Comparison of ENCODE assay signal across 29 cellular contexts in genomic region chr17:34452769-34453168, GRCh38.
"Had no signal": no experiment of that assay in that cellular context is flagged by ENCODE, and none has a peak within 500 bp of the region (broad histone marks: within the 10 kb centered on the region; RNA-seq: fewer than 3 reads in every experiment).

No MANE protein-coding gene starts in this region.

- H3K9me3 Mint-ChIP-seq: activated naive CD4-positive, alpha-beta T cell treated with anti-CD3 and anti-CD28 coated beads, Interleukin-2, amount 50 U/mL, for 24 hours; activated naive CD8-positive, alpha-beta T cell treated with anti-CD3 and anti-CD28 coated beads, Interleukin-2, amount 50 U/mL, for 24 hours; activated T-helper 1 cell treated with anti-CD3 and anti-CD28 coated beads, Interleukin-12 subunit alpha, Interleukin-12 subunit beta, Interleukin-2, Interleukin-4 antibody, amounts not matched to agents 30 ng/mL and 10 ng/mL and 1 ng/mL, durations not matched to agents 14 hours and 24 hours and 36 hours; T-helper 1 cell treated with Interleukin-12 subunit alpha and Interleukin-12 subunit beta and Interleukin-4 antibody, amounts not matched to agents 30 μg/mL and 1 μg/mL, for 36 hours had no signal

- H3K27ac Mint-ChIP-seq: activated CD8-positive, alpha-beta T cell treated with anti-CD3 and anti-CD28 coated beads, Interleukin-2, amount 10 ng/mL, durations not matched to agents 7 days and 5 days; activated naive CD4-positive, alpha-beta T cell treated with anti-CD3 and anti-CD28 coated beads, Interleukin-2, amount 50 U/mL, for 24 hours; activated naive CD8-positive, alpha-beta T cell treated with anti-CD3 and anti-CD28 coated beads, Interleukin-2, amount 50 U/mL, for 24 hours; activated T-helper 1 cell treated with anti-CD3 and anti-CD28 coated beads, Interleukin-12 subunit alpha, Interleukin-12 subunit beta, Interleukin-2, Interleukin-4 antibody, amounts not matched to agents 30 ng/mL and 10 ng/mL and 1 ng/mL, durations not matched to agents 14 hours and 24 hours and 36 hours; T-helper 1 cell treated with Interleukin-12 subunit alpha and Interleukin-12 subunit beta and Interleukin-4 antibody, amounts not matched to agents 30 μg/mL and 1 μg/mL, for 36 hours had no signal

- H3K4me1 ChIP-seq: SJCRH30 had no signal

- H3K4me3 Mint-ChIP-seq: activated CD8-positive, alpha-beta T cell treated with anti-CD3 and anti-CD28 coated beads, Interleukin-2, amount 10 ng/mL, durations not matched to agents 7 days and 5 days; activated naive CD4-positive, alpha-beta T cell treated with anti-CD3 and anti-CD28 coated beads, Interleukin-2, amount 50 U/mL, for 24 hours; activated naive CD8-positive, alpha-beta T cell treated with anti-CD3 and anti-CD28 coated beads, Interleukin-2, amount 50 U/mL, for 24 hours; activated T-helper 1 cell treated with anti-CD3 and anti-CD28 coated beads, Interleukin-12 subunit alpha, Interleukin-12 subunit beta, Interleukin-2, Interleukin-4 antibody, amounts not matched to agents 30 ng/mL and 10 ng/mL and 1 ng/mL, durations not matched to agents 14 hours and 24 hours and 36 hours; T-helper 1 cell treated with Interleukin-12 subunit alpha and Interleukin-12 subunit beta and Interleukin-4 antibody, amounts not matched to agents 30 μg/mL and 1 μg/mL, for 36 hours had no signal

- H3K27ac ChIP-seq: RWPE1, SJCRH30 had no signal

- H3K36me3 Mint-ChIP-seq: activated naive CD4-positive, alpha-beta T cell treated with anti-CD3 and anti-CD28 coated beads, Interleukin-2, amount 50 U/mL, for 24 hours had no signal

- H3K36me3 ChIP-seq: SJCRH30 had no signal

- ATAC-seq: activated CD4-positive, CD25-positive, alpha-beta regulatory T cell treated with anti-CD3 and anti-CD28 coated beads, Interleukin-2, amount 50 U/mL, for 24 hours; activated CD8-positive, alpha-beta T cell treated with anti-CD3 and anti-CD28 coated beads, Interleukin-2, amount 10 ng/mL, durations not matched to agents 7 days and 5 days; activated naive CD8-positive, alpha-beta T cell treated with anti-CD3 and anti-CD28 coated beads, Interleukin-2, amount 50 U/mL, for 24 hours; Panc1; SK-N-SH treated with all-trans-retinoic acid at 6 μM for 48 hours had no signal

- H3K4me3 ChIP-seq: SJCRH30 had no signal

- H3K4me1 Mint-ChIP-seq: activated naive CD4-positive, alpha-beta T cell treated with anti-CD3 and anti-CD28 coated beads, Interleukin-2, amount 50 U/mL, for 24 hours; activated naive CD8-positive, alpha-beta T cell treated with anti-CD3 and anti-CD28 coated beads, Interleukin-2, amount 50 U/mL, for 24 hours had no signal

- DNase-seq: activated CD4-positive, alpha-beta T cell treated with anti-CD3 and anti-CD28 coated beads for 4 hours; activated CD4-positive, alpha-beta T cell treated with anti-CD3 and anti-CD28 coated beads, Interleukin-2, amount 50 U/mL, for 4 hours; activated CD8-positive, alpha-beta memory T cell treated with anti-CD3 and anti-CD28 coated beads, Interleukin-2, amount 50 U/mL, for 48 hours; activated CD8-positive, alpha-beta T cell treated with anti-CD3 and anti-CD28 coated beads, Interleukin-2, amount 10 ng/mL, durations not matched to agents 7 days and 5 days; activated effector memory CD4-positive, alpha-beta T cell treated with Interleukin-2 at 50 U/mL for 16 hours; activated naive CD4-positive, alpha-beta T cell; activated naive CD8-positive, alpha-beta T cell treated with anti-CD3 and anti-CD28 coated beads, Interleukin-2, amount 50 U/mL, for 24 hours; activated T-cell treated with anti-CD3 and anti-CD28 coated beads, Interleukin-2, amount 50 U/mL, for 1 hour; amygdala; caudate nucleus; Kasumi-1; KBM-7; NCI-H1048; NCI-H146; NCI-H187 treated with DMSO at 0.1 percent for 48 hours; NCI-H2081 treated with DMSO at 0.1 percent for 48 hours; NCI-H446; NCI-H524 treated with DMSO at 0.1 percent for 48 hours; NCI-H774; Right ventricle myocardium superior; SJCRH30; SW 1271 had no signal

- H3K9me3 ChIP-seq: SJCRH30 had no signal
